1 cellular context compared by ENCODE assay signal in genomic region chr5:180910182-180910581, GRCh38.
TF ChIP-seq lines count a peak whose summit lies in the region.

No MANE protein-coding gene starts in this region.

TF ChIP-seq in HepG2, 621 proteins besides CTCF, POLR2A, EP300 and RAD21:
- TF ChIP-seq ZKSCAN8 (CRISPR knock-in tag; IDR thresholded peaks at IDR 0.05; ENCODE audit: borderline replicate concordance): no peak
- TF ChIP-seq HNRNPK (IDR thresholded peaks at IDR 0.05; ENCODE audit: low read depth, low read length, poor library complexity, severe bottlenecking): no peak
- no peak for TF ChIP-seq CSRNP2 (CRISPR knock-in tag; conservative IDR thresholded peaks at IDR 0.05; ENCODE audit: low read depth)
- no peak for TF ChIP-seq CSRNP1 (CRISPR knock-in tag; IDR thresholded peaks at IDR 0.05)
- no peak for TF ChIP-seq MTERF4 (CRISPR knock-in tag; IDR thresholded peaks at IDR 0.05)
- no peak for TF ChIP-seq NCOA2 (CRISPR knock-in tag; IDR thresholded peaks at IDR 0.05)
- TF ChIP-seq TFDP1 (CRISPR knock-in tag; IDR thresholded peaks at IDR 0.05; ENCODE audit: borderline replicate concordance): no peak
- no peak for TF ChIP-seq TCF7 (IDR thresholded peaks at IDR 0.05; ENCODE audit: low read depth)
- no peak for TF ChIP-seq HBP1 (CRISPR knock-in tag; IDR thresholded peaks at IDR 0.05; ENCODE audit: low read depth)
- no peak for TF ChIP-seq ZNF576 (CRISPR knock-in tag; IDR thresholded peaks at IDR 0.05)
- TF ChIP-seq ZNF589 (CRISPR knock-in tag; conservative IDR thresholded peaks at IDR 0.05): no peak
- no peak for TF ChIP-seq SRSF1 (optimal IDR thresholded peaks at IDR 0.05; ENCODE audit: low read depth, low read length)
